ENCODE assay signal across 8 cellular contexts in the genomic region with DNA sequence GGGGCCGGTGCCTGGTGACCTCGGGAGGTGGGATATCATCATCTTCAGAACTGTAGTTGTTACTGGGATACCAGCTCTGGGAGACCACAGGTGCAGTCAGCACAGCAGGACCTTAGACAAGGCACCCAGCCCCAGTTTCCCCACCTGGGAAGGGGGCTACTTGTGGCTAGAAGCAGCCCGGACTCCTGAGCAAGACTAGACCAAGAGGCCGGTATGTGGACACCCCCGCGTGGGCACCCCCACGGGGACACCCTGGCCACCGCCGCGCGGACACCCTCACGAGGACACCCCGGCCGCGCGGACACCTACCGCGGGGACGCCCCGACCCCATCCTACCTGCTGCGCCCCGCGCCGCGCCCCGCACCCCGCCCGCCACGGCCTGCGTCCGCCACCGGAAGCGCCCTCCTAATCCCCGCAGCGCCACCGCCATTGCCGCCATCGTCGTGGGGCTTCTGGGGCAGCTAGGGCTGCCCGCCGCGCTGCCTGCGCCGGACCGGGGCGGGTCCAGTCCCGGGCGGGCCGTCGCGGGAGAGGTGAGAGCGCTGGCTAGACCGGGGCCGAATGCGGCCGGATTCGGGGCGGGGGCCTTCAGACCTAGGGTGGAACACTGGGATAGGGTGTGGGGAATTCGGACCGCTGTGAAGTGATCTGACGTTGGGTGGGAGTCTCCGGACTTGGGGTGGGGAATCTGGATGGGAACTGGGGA. TPM values are rescaled to one million over a fixed set of nuclear protein-coding genes. Genes with fewer than 3 reads are reported as not detected.
DNase-seq lines count a peak whose midpoint lies in the region; ATAC-seq and TF ChIP-seq lines count a peak whose summit lies in the region.

A gene (plus strand): TSS at position 408 of the 706 bp plus-strand sequence. CDS start 20,755 bp downstream, outside the sequence.
A gene (minus strand): TSS at position 454 of the 706 bp plus-strand sequence. CDS start 15 bp downstream, at position 439.

- DNase-seq in Calu3 (peak; percentile 78), HCT116 (ENCODE audit: low read depth, low spot score) (no peak), NT2/D1 (ENCODE audit: low read depth, low spot score) (peak; percentile 49), esophagus muscularis mucosa (ENCODE audit: extremely low spot score) (no peak), naive B cell (peak; percentile 70)
- peak; percentile 55 for DNase-seq in activated T-cell treated with anti-CD3 and anti-CD28 coated beads, Interleukin-2, amount 50 U/mL, for 4 hours
- peak; percentile 38 to 77 (median 54) for DNase-seq in stimulated activated naive CD4-positive, alpha-beta T cell (lab: John Stamatoyannopoulos, UW)

- H3K9me2 ChIP-seq in HCT116 (ENCODE audit: insufficient read depth), result no peaks in the 10 kb centered on the region

- no peaks in the 10 kb centered on the region for H3K27me3 Mint-ChIP-seq in Calu3 (ENCODE audit: unreplicated experiment)
- no peaks in the 10 kb centered on the region for H3K27me3 Mint-ChIP-seq in activated T-cell treated with anti-CD3 and anti-CD28 coated beads, Interleukin-2, amount 50 U/mL, for 4 hours (ENCODE audit: low read depth)
- no peaks in the 10 kb centered on the region for H3K27me3 Mint-ChIP-seq in naive B cell

- H2AFZ ChIP-seq in HCT116 (ENCODE audit: low read depth, low read length, poor library complexity, severe bottlenecking), result no peak within 1 kb of the TSS

- H3K9me3 Mint-ChIP-seq in Calu3 (ENCODE audit: low read depth, unreplicated experiment), result peaks cover 5% of the 10 kb centered on the region
- peaks cover 6% of the 10 kb centered on the region for H3K9me3 Mint-ChIP-seq in activated T-cell treated with anti-CD3 and anti-CD28 coated beads, Interleukin-2, amount 50 U/mL, for 4 hours
- peaks cover 0 to 6% (median 2%) of the 10 kb centered on the region in 7 donors for H3K9me3 Mint-ChIP-seq in naive B cell

- TF ChIP-seq CTCF in Calu3 (IDR thresholded peaks at IDR 0.05; ENCODE audit: unreplicated experiment), result no peak
- no peak for TF ChIP-seq CTCF in HCT116 (IDR thresholded peaks at IDR 0.05 in 2 of 3, conservative IDR thresholded peaks at IDR 0.05 in 1 of 3; ENCODE audit: borderline replicate concordance in 1 of 3, insufficient read depth in 1 of 3, low read depth in 2 of 3, low read length in 2 of 3)
- TF ChIP-seq CTCF in esophagus muscularis mucosa (IDR thresholded peaks at IDR 0.05), result no peak

- peaks cover 58% of the 10 kb centered on the region for H3K79me2 ChIP-seq in HCT116 (ENCODE audit: insufficient read depth, low read length)

- H3K9me3 ChIP-seq in HCT116 (ENCODE audit: control insufficient read depth in 1 of 2, insufficient read depth in 1 of 2, low read depth in 1 of 2, low read length in 2 of 2) (no peaks in the 10 kb centered on the region), NT2/D1 (ENCODE audit: insufficient read depth, low read length) (no peaks in the 10 kb centered on the region), esophagus muscularis mucosa (no peaks in the 10 kb centered on the region)

- RAD21 ChIA-PET in HCT116 (lab: Charles Lee; ENCODE audit: low non-redundant PET in 1 of 2, low total read pairs in 2 of 2, uncharacterized antibody in 2 of 2, unreplicated experiment in 2 of 2), result no interaction called here

- BruUV-seq in Calu3 (replicated peaks; lab: Mats Ljungman, UMichigan), result no TSS peak
- BruUV-seq in HCT116 (replicated peaks; lab: Mats Ljungman, UMichigan), result no TSS peak

- intact Hi-C loops in Calu3 (cut with micrococcal nuclease; ENCODE audit: unreplicated experiment) (no loop called here), HCT116 (cut with micrococcal nuclease) (no loop called here), esophagus muscularis mucosa (cut with DNase I) (no loop called here)

- peak within 1 kb of the TSS; percentile 96 for H3K27ac ChIP-seq in HCT116 (ENCODE audit: low read depth, low read length)
- H3K27ac ChIP-seq in esophagus muscularis mucosa (replicated peaks in 1 of 4), result peak within 1 kb of the TSS; percentile 91 to 94 (median 93)

- no peaks in the 10 kb centered on the region for H4K20me1 ChIP-seq in HCT116 (ENCODE audit: insufficient read depth)

- H3K4me1 ChIP-seq in HCT116 (ENCODE audit: control insufficient read depth in 1 of 2, insufficient read depth in 2 of 2, low read length in 2 of 2), result peaks cover 19 to 27% of the 10 kb centered on the region in 2 experiments
- no peaks in the 10 kb centered on the region for H3K4me1 ChIP-seq in NT2/D1 (ENCODE audit: insufficient read depth, insufficient read length)
- peaks cover 31 to 58% (median 49%) of the 10 kb centered on the region in 4 donors for H3K4me1 ChIP-seq in esophagus muscularis mucosa

- peak within 1 kb of the TSS; percentile 94 for H3K27ac Mint-ChIP-seq in Calu3 (ENCODE audit: unreplicated experiment)
- peak within 1 kb of the TSS; percentile 89 to 97 (median 96) for H3K27ac Mint-ChIP-seq in naive B cell

- H3K27me3 ChIP-seq in HCT116 (ENCODE audit: insufficient read depth, low read length) (no peaks in the 10 kb centered on the region), NT2/D1 (ENCODE audit: insufficient read depth, insufficient read length) (no peaks in the 10 kb centered on the region), esophagus muscularis mucosa (no peaks in the 10 kb centered on the region)

- CTCF ChIA-PET in Calu3 (lab: Charles Lee), result interaction anchor here (1.1 kb wide), 1 partner anchor 31 kb away, joined by 3 read pairs; no protein-coding TSS in a partner anchor
- CTCF ChIA-PET in HCT116 (lab: Charles Lee), result interaction anchor here (3.8 kb wide), 1 partner anchor 12 kb away, joined by 18 read pairs; no protein-coding TSS in a partner anchor

- H3K9ac ChIP-seq in HCT116 (ENCODE audit: low read length), result peak within 1 kb of the TSS; percentile 98
- H3K9ac ChIP-seq in NT2/D1 (ENCODE audit: insufficient read length, low read depth), result peak within 1 kb of the TSS; percentile 87

- H3K36me3 ChIP-seq in HCT116 (ENCODE audit: control insufficient read depth in 1 of 2, insufficient read depth in 2 of 2, low read length in 2 of 2) (peaks cover 0 to 6% of the 10 kb centered on the region in 2 experiments; a peak in 1 of 4 replicates), NT2/D1 (ENCODE audit: insufficient read depth, insufficient read length, low read length) (peaks cover 3% of the 10 kb centered on the region), esophagus muscularis mucosa (peaks cover 0 to 4% (median 0%) of the 10 kb centered on the region in 4 donors)

- H3K36me3 Mint-ChIP-seq in Calu3 (ENCODE audit: insufficient read depth, unreplicated experiment), result peaks cover 43% of the 10 kb centered on the region
- peaks cover 16% of the 10 kb centered on the region for H3K36me3 Mint-ChIP-seq in activated T-cell treated with anti-CD3 and anti-CD28 coated beads, Interleukin-2, amount 50 U/mL, for 4 hours (ENCODE audit: insufficient read depth)
- H3K36me3 Mint-ChIP-seq in naive B cell, result peaks cover 6 to 7% of the 10 kb centered on the region in 2 donors

- ATAC-seq in HCT116 (peak; percentile 83), naive B cell (ENCODE audit: low read depth in 2 of 2) (peak; percentile 87 to 90), HG03280 (IDR thresholded peaks at IDR 0.05; ENCODE audit: unreplicated experiment) (no peak)
- ATAC-seq in activated T-cell treated with anti-CD3 and anti-CD28 coated beads, Interleukin-2, amount 50 U/mL, for 4 hours, result peak; percentile 93 to 95

- no peak for TF ChIP-seq RAD21 in HCT116 (IDR thresholded peaks at IDR 0.05; ENCODE audit: low read depth)

- H3K4me1 Mint-ChIP-seq in Calu3 (ENCODE audit: low read depth, unreplicated experiment) (peaks cover 14% of the 10 kb centered on the region), naive B cell (peaks cover 33 to 60% (median 54%) of the 10 kb centered on the region in 3 donors)
- H3K4me1 Mint-ChIP-seq in activated T-cell treated with anti-CD3 and anti-CD28 coated beads, Interleukin-2, amount 50 U/mL, for 4 hours (ENCODE audit: low read depth), result peaks cover 30% of the 10 kb centered on the region

- peak; percentile 56 for TF ChIP-seq POLR2A in HCT116 (IDR thresholded peaks at IDR 0.05; ENCODE audit: borderline replicate concordance, extremely low read depth, insufficient read depth, insufficient read length)
- TF ChIP-seq POLR2A in esophagus muscularis mucosa (IDR thresholded peaks at IDR 0.05; ENCODE audit: low read depth), result peak; percentile 28

- H3K4me2 ChIP-seq in HCT116 (ENCODE audit: low read length), result peak within 1 kb of the TSS; percentile 89

- TF ChIP-seq EP300 in esophagus muscularis mucosa (IDR thresholded peaks at IDR 0.05), result no peak

- H3K4me3 ChIP-seq in HCT116 (replicated peaks in 1 of 2; ENCODE audit: low read depth in 1 of 2, low read length in 2 of 2), result peak within 1 kb of the TSS; percentile 74 to 80
- H3K4me3 ChIP-seq in NT2/D1 (ENCODE audit: insufficient read length, low read depth), result peak within 1 kb of the TSS; percentile 70
- peak within 1 kb of the TSS; percentile 75 to 95 (median 87) for H3K4me3 ChIP-seq in esophagus muscularis mucosa

- WGBS in esophagus muscularis mucosa, result 3% methylated on average over 25 of the region's 62 CpGs

- H3K4me3 Mint-ChIP-seq in Calu3 (ENCODE audit: low read depth, unreplicated experiment) (peak within 1 kb of the TSS; percentile 93), naive B cell (peak within 1 kb of the TSS; percentile 91 to 97 (median 96))
- peak within 1 kb of the TSS; percentile 93 for H3K4me3 Mint-ChIP-seq in activated T-cell treated with anti-CD3 and anti-CD28 coated beads, Interleukin-2, amount 50 U/mL, for 4 hours

- POLR2A ChIA-PET in HCT116 (lab: Charles Lee), result interaction anchor here (0.8 kb wide), 1 partner anchor 12 kb away, joined by 4 read pairs; no protein-coding TSS in a partner anchor

TF ChIP-seq in HCT116, 20 proteins besides CTCF, POLR2A, EP300 and RAD21:
- peak; percentile 91 for TF ChIP-seq YY1 (IDR thresholded peaks at IDR 0.05; ENCODE audit: extremely low read depth, insufficient replicate concordance, low read depth, low read length)
- no peak for TF ChIP-seq SIN3A (IDR thresholded peaks at IDR 0.05; ENCODE audit: low read depth)
- no peak for TF ChIP-seq CBX3 (IDR thresholded peaks at IDR 0.05; ENCODE audit: low read depth)
- peak; percentile 58 for TF ChIP-seq ZFX (IDR thresholded peaks at IDR 0.05)
- TF ChIP-seq POLR2AphosphoS5 (IDR thresholded peaks at IDR 0.05; ENCODE audit: low read depth, low read length), result peak; percentile 83
- TF ChIP-seq SP1 (IDR thresholded peaks at IDR 0.05; ENCODE audit: low read depth), result no peak

RNA-seq across cellular contexts. Expression of the first gene that starts in this region (rescaled TPM):
- total RNA-seq in Calu3 (2022) (165 and 170 TPM in 2 replicates), HCT116 (2021; ENCODE audit: unreplicated experiment) (109 TPM), esophagus muscularis mucosa (100 to 1,000 TPM; 141 to 231 (median 196) TPM)
- 142 and 156 TPM in 2 replicates for polyA plus RNA-seq in HCT116 (2012)
- 100 to 1,000 TPM in 1 of 3 donors, 10 to 100 TPM in 2; 95.0 to 118 (median 95.5) TPM for total RNA-seq in activated T-cell treated with anti-CD3 and anti-CD28 coated beads, Interleukin-2, amount 50 U/mL, for 4 hours
- 10 to 100 TPM; 62.2 to 76.0 (median 69.6) TPM for polyA plus RNA-seq in naive B cell (ENCODE audit: low read depth in 6 of 6)

RNA-seq across cellular contexts. Expression of the second gene that starts in this region (rescaled TPM):
- total RNA-seq in Calu3 (2022) (33.7 and 36.3 TPM in 2 replicates), HCT116 (2021; ENCODE audit: unreplicated experiment) (19.7 TPM), esophagus muscularis mucosa (10 to 100 TPM; 12.9 to 27.2 (median 23.9) TPM)
- polyA plus RNA-seq in HCT116 (2012), result 13.2 and 14.8 TPM in 2 replicates
- total RNA-seq in activated T-cell treated with anti-CD3 and anti-CD28 coated beads, Interleukin-2, amount 50 U/mL, for 4 hours, result 10 to 100 TPM; 15.4 to 21.6 (median 19.4) TPM
- polyA plus RNA-seq in naive B cell (ENCODE audit: low read depth in 6 of 6), result 10 to 100 TPM in 3 of 6 donors, 1 to 10 TPM in 3; 8.1 to 14.7 (median 10.1) TPM

Comparison
In these comparisons a context has a peak if more than half of its experiments do, and no peak if none do; other contexts are left out.
1. DNase-seq: peak in Calu3 (single experiment), NT2/D1 (single experiment), activated T-cell treated with anti-CD3 and anti-CD28 coated beads, Interleukin-2, amount 50 U/mL, for 4 hours (single experiment), naive B cell (single experiment) and stimulated activated naive CD4-positive, alpha-beta T cell (6 of 6); none in HCT116 (single experiment) and esophagus muscularis mucosa (single experiment).
2. Peak in every context shown above with its lines, with median percentiles within 50 percentile points of each other: H3K4me3 Mint-ChIP-seq and H3K4me3 ChIP-seq.